19 cellular contexts compared by ENCODE assay signal in the genomic region with DNA sequence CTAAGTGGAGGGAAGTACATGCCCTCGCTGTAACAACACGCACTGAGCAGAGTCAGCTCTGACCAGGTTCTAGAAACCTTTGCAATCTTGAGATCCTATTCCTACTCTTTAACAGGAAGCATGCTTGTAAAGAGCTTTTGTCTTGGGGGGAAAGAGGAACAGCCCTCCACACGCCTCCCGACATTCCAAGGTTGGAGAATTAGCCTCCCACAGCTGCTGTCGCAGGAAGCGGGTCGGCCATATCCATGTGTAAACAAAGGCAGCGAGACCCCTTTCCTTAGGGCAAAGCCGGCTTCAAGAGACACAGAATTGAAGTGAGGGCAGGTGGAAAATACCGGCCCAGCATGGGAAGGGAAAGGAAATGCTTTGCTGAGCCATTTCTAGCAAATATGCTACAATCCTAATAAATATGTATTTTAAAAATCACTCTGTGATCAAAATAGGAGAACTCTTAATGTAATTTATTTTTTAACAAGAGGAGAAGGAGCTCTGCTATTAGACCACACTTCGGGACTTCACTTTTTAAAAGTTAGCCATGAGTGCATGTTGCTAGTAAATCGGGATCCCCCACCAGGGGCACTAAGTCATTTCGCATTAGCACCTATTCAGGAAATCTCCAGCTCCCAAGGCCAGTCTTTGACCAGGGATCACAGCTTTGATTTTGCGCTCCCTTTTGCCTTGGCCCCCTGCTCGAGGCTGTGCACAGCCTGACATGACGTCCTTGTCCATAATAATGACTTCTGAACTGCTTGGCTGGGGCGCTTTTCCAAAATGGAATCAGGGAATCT.
"Had no signal": no experiment of that assay in that cellular context is flagged by ENCODE, and none has a peak within 500 bp of the region (broad histone marks: within the 10 kb centered on the region; RNA-seq: fewer than 3 reads in every experiment).

No MANE protein-coding gene starts in this region.

- H3K4me3 Mint-ChIP-seq: effector memory CD8-positive, alpha-beta T cell; natural killer cell had no signal

- H3K9me3 ChIP-seq: gastrocnemius medialis, lower lobe of right lung, right lobe of liver, stomach, upper lobe of left lung had no signal

- H3K4me3 ChIP-seq: coronary artery, gastrocnemius medialis, lower lobe of right lung, right lobe of liver, stomach, tibial nerve, upper lobe of left lung had no signal

- H3K9me3 Mint-ChIP-seq: effector memory CD8-positive, alpha-beta T cell; natural killer cell had no signal

- H3K27me3 ChIP-seq: gastrocnemius medialis, right lobe of liver, upper lobe of left lung had no signal

- ATAC-seq: effector memory CD8-positive, alpha-beta T cell; gastrocnemius medialis; left ventricle myocardium superior; lower lobe of right lung; natural killer cell; right lobe of liver had no signal

- H3K27ac Mint-ChIP-seq: effector memory CD8-positive, alpha-beta T cell; natural killer cell; progenitor cell of endocrine pancreas had no signal

- H3K36me3 ChIP-seq: gastrocnemius medialis, lower lobe of right lung, right lobe of liver, stomach, tibial nerve, upper lobe of left lung had no signal

- DNase-seq: effector memory CD8-positive, alpha-beta T cell; foreskin fibroblast; gastrocnemius medialis; head of caudate nucleus; left ventricle myocardium superior; lower lobe of right lung; natural killer cell; right lobe of liver; small intestine; stimulated activated CD4-positive, alpha-beta T cell treated with anti-CD3 and anti-CD28 coated beads, Interleukin-15, amount 100 ng/mL, for 24 hours; stimulated activated CD4-positive, alpha-beta T cell treated with anti-CD3 and anti-CD28 coated beads, Interleukin-2, amount 100 ng/mL, for 48 hours; stimulated activated CD8-positive, alpha-beta memory T cell treated with anti-CD3 and anti-CD28 coated beads, Interleukin-4, amount 100 ng/mL, for 48 hours; stimulated activated naive CD4-positive, alpha-beta T cell treated with Interleukin-2 at 50 U/mL for 16 hours; stomach; upper lobe of left lung had no signal

- H3K27ac ChIP-seq: coronary artery, gastrocnemius medialis, lower lobe of right lung, parathyroid adenoma, right lobe of liver, stomach, tibial nerve, upper lobe of left lung had no signal

- H3K4me1 Mint-ChIP-seq: natural killer cell had no signal

- H3K4me1 ChIP-seq: gastrocnemius medialis, lower lobe of right lung, parathyroid adenoma, right lobe of liver, stomach, tibial nerve, upper lobe of left lung had no signal

- H3K36me3 Mint-ChIP-seq: natural killer cell had no signal
